Comparison of ENCODE assay signal across 8 cellular contexts in the genomic region with DNA sequence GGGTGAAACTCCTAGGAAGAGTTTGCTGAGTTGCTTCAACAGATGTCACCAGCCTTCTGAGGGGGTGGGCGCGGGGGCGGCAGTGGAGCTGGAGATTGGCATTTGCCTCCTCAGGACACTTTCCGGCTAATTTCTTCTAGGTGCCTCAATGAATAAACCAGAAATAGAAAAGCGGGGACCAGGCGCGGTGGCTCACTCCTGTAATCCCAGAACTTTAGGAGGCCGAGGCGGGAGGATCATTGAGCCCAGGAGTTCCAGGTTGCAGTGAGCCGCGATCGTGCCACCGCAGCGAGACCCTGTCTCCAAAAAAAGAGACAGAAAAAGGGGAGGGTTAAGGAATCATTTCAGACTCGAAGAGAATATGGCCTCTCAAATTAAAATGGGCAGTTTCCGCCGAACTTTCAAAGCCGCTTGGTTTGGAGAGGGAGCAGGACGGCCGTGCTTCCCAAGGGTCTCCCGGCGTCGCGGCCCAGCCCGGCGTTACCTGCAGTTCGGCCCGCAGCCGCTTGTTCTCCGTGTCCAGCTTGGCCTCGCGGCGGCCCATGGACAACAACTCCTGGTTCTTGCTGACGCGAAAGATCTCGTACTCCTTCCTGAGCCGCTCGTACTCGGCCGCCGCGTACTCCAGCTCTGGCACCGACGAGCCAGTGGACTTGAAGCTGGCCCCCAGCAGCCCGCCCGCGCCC. TPM values are rescaled to one million over a fixed set of nuclear protein-coding genes. Genes with fewer than 3 reads are reported as not detected.
A peak's percentile ranks its signal among the peaks of the same experiment; 100 is the strongest.
DNase-seq lines count a peak whose midpoint lies in the region; ATAC-seq and TF ChIP-seq lines count a peak whose summit lies in the region.

No MANE protein-coding gene starts in this region.

- no peaks in the 10 kb centered on the region for H4K20me1 ChIP-seq in DND-41 (ENCODE audit: insufficient read depth, low read length)

- TF ChIP-seq POLR2A in esophagus muscularis mucosa (IDR thresholded peaks at IDR 0.05; ENCODE audit: low read depth): no peak

- H3K9me3 ChIP-seq in DND-41 (ENCODE audit: insufficient read depth, low read length, severe bottlenecking) (no peaks in the 10 kb centered on the region), esophagus muscularis mucosa (no peaks in the 10 kb centered on the region), upper lobe of right lung (no peaks in the 10 kb centered on the region)

- 5% methylated on average over 38 of the region's 47 CpGs for WGBS in esophagus muscularis mucosa

- H3K9me3 Mint-ChIP-seq in activated CD4-positive, alpha-beta T cell treated with anti-CD3 and anti-CD28 coated beads, Interleukin-2, amount 10 ng/mL, durations not matched to agents 7 days and 5 days: no peaks in the 10 kb centered on the region

- H3K27ac ChIP-seq in DND-41 (ENCODE audit: low read length): peak overlapping the region; percentile 68
- peak overlapping the region; percentile 92 to 99 (median 98) for H3K27ac ChIP-seq in esophagus muscularis mucosa (replicated peaks in 1 of 4)
- H3K27ac ChIP-seq in upper lobe of right lung: peak overlapping the region; percentile 94

- peaks cover 28% of the 10 kb centered on the region for H3K4me1 ChIP-seq in DND-41 (ENCODE audit: insufficient read depth, low read length)
- H3K4me1 ChIP-seq in esophagus muscularis mucosa: peaks cover 24 to 51% (median 49%) of the 10 kb centered on the region in 4 donors
- peaks cover 28% of the 10 kb centered on the region for H3K4me1 ChIP-seq in upper lobe of right lung

- H3K27me3 ChIP-seq in DND-41 (ENCODE audit: insufficient read depth, low read length, poor library complexity) (no peaks in the 10 kb centered on the region), esophagus muscularis mucosa (no peaks in the 10 kb centered on the region), upper lobe of right lung (no peaks in the 10 kb centered on the region)

- peak overlapping the region; percentile 73 for H3K4me2 ChIP-seq in DND-41 (ENCODE audit: insufficient read depth, low read length)

- intact Hi-C loops in esophagus muscularis mucosa (cut with DNase I) (loop anchor here (5.0 to 10.0 kb wide), 3 partner anchors 59 to 1083 kb away; partner anchors contain the start of genes CDV3, SRPRB and UBA5), upper lobe of right lung (cut with DNase I) (no loop called here)

- POLR2A ChIA-PET in activated CD4-positive, alpha-beta T cell treated with anti-CD3 and anti-CD28 coated beads, Interleukin-2, amount 10 ng/mL, durations not matched to agents 7 days and 5 days (lab: Charles Lee): no interaction called here

- no peak for TF ChIP-seq CTCF in DND-41 (IDR thresholded peaks at IDR 0.05; ENCODE audit: borderline replicate concordance, extremely low read depth, low read length, poor library complexity, severe bottlenecking)
- peak; percentile 14 to 67 (median 37) for TF ChIP-seq CTCF in esophagus muscularis mucosa (IDR thresholded peaks at IDR 0.05)
- TF ChIP-seq CTCF in upper lobe of right lung (IDR thresholded peaks at IDR 0.05): peak; percentile 38

- H3K79me2 ChIP-seq in DND-41 (ENCODE audit: insufficient read depth, low read length): peaks cover 11% of the 10 kb centered on the region

- peaks cover 36% of the 10 kb centered on the region for H3K4me1 Mint-ChIP-seq in activated CD4-positive, alpha-beta T cell treated with anti-CD3 and anti-CD28 coated beads, Interleukin-2, amount 10 ng/mL, durations not matched to agents 7 days and 5 days

- peak overlapping the region; percentile 82 for H3K9ac ChIP-seq in DND-41 (ENCODE audit: low read depth, low read length)

- H2AFZ ChIP-seq in DND-41 (ENCODE audit: low read depth, low read length): peak overlapping the region; percentile 85

- CTCF ChIA-PET in activated CD4-positive, alpha-beta T cell treated with anti-CD3 and anti-CD28 coated beads, Interleukin-2, amount 10 ng/mL, durations not matched to agents 7 days and 5 days (lab: Charles Lee): interaction anchor here (0.6 to 1.3 kb wide), 2 partner anchors 35 to 293 kb away, joined by 3 read pairs; no protein-coding TSS in a partner anchor

- H3K4me3 ChIP-seq in DND-41 (ENCODE audit: low read depth in 1 of 2, low read length in 2 of 2) (peak overlapping the region; percentile 30 to 85; a peak in 3 of 4 replicates), esophagus muscularis mucosa (peak overlapping the region; percentile 76 to 99 (median 93)), upper lobe of right lung (peak overlapping the region; percentile 81)

- H3K36me3 ChIP-seq in DND-41 (ENCODE audit: insufficient read depth, low read length): peaks cover 8% of the 10 kb centered on the region; the same call in 1 of the 2 replicates
- H3K36me3 ChIP-seq in esophagus muscularis mucosa: peaks cover 5 to 20% (median 13%) of the 10 kb centered on the region in 4 donors
- peaks cover 20% of the 10 kb centered on the region for H3K36me3 ChIP-seq in upper lobe of right lung

- ATAC-seq in DND-41 (ENCODE audit: insufficient read depth, low read depth) (no peak; the same call in 2 of the 3 replicates), GM21786 (IDR thresholded peaks at IDR 0.05; ENCODE audit: unreplicated experiment) (peak; percentile 20), upper lobe of right lung (peak; percentile 45), GM19324 (IDR thresholded peaks at IDR 0.05; ENCODE audit: low FRiP score, unreplicated experiment) (no peak)

- no peak for DNase-seq in DND-41
- peak; percentile 58 for DNase-seq in NCI-H1105 treated with DMSO at 0.1 percent for 48 hours (lab: John Stamatoyannopoulos, UW)
- DNase-seq in activated CD4-positive, alpha-beta T cell treated with anti-CD3 and anti-CD28 coated beads, Interleukin-2, amount 10 ng/mL, durations not matched to agents 7 days and 5 days: peak; percentile 42
- DNase-seq in esophagus muscularis mucosa (ENCODE audit: extremely low spot score): no peak
- DNase-seq in myocyte (ENCODE audit: low read depth): peak; percentile 64
- peak; percentile 88 for DNase-seq in upper lobe of right lung

- H3K36me3 Mint-ChIP-seq in activated CD4-positive, alpha-beta T cell treated with anti-CD3 and anti-CD28 coated beads, Interleukin-2, amount 10 ng/mL, durations not matched to agents 7 days and 5 days (ENCODE audit: low read depth): peaks cover 18% of the 10 kb centered on the region

- H3K27ac Mint-ChIP-seq in activated CD4-positive, alpha-beta T cell treated with anti-CD3 and anti-CD28 coated beads, Interleukin-2, amount 10 ng/mL, durations not matched to agents 7 days and 5 days: peak overlapping the region; percentile 93

- TF ChIP-seq EP300 in esophagus muscularis mucosa (IDR thresholded peaks at IDR 0.05): no peak

- H3K27me3 Mint-ChIP-seq in activated CD4-positive, alpha-beta T cell treated with anti-CD3 and anti-CD28 coated beads, Interleukin-2, amount 10 ng/mL, durations not matched to agents 7 days and 5 days: no peaks in the 10 kb centered on the region

- H3K4me3 Mint-ChIP-seq in activated CD4-positive, alpha-beta T cell treated with anti-CD3 and anti-CD28 coated beads, Interleukin-2, amount 10 ng/mL, durations not matched to agents 7 days and 5 days: peak overlapping the region; percentile 91

RNA-seq across cellular contexts. Expression of gene NPHP3, which starts 0.6 kb away (rescaled TPM):
- 10 to 100 TPM; 14.3 to 14.4 TPM for total RNA-seq in activated CD4-positive, alpha-beta T cell treated with anti-CD3 and anti-CD28 coated beads, Interleukin-2, amount 10 ng/mL, durations not matched to agents 7 days and 5 days
- total RNA-seq in esophagus muscularis mucosa (10 to 100 TPM; 22.7 to 31.1 (median 26.4) TPM), myocyte (24.3 and 28.0 TPM in 2 replicates), upper lobe of right lung (33.7 TPM)
- 12.8 TPM for polyA plus RNA-seq in myocyte (2012)

Comparison
In these comparisons a context has a peak if more than half of its experiments do, and no peak if none do; other contexts are left out.
1. ATAC-seq: peak in GM21786 (single experiment) and upper lobe of right lung (single experiment); none in DND-41 (single experiment) and GM19324 (single experiment).
2. DNase-seq: peak in NCI-H1105 treated with DMSO at 0.1 percent for 48 hours (single experiment), activated CD4-positive, alpha-beta T cell treated with anti-CD3 and anti-CD28 coated beads, Interleukin-2, amount 10 ng/mL, durations not matched to agents 7 days and 5 days (single experiment), myocyte (single experiment) and upper lobe of right lung (single experiment); none in DND-41 (single experiment) and esophagus muscularis mucosa (single experiment).
3. Peak in every context shown above with its lines, with median percentiles within 50 percentile points of each other: H3K27ac ChIP-seq and H3K4me3 ChIP-seq.